Comparison of ENCODE assay signal across 33 cellular contexts in the genomic region with DNA sequence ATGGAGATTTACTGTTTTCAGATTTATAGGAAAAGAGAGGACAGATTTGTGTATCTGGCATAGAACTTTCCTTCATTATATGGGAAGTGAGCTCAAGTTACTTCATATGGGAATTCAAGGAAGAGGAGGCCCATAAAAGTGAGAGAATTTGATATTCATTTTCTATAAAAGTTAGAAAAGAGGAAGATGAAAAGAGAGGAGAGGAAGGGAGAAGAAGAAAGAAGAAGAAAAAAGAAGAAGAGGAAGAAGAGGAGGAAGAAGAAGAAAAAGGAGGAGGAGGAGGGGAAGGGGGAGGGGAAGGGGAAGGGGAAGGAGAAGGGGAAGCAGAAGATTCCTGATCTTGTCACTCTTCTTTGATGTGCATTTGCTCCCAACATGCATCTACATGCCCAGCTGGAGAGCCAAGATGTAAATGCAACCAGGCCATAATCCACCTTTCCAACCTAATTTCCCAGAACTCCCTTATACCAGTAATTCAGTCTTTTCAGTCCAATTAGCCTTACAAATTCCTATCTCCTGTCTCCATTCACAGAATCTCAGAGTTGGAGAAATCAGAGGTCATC. TPM values are rescaled to one million over a fixed set of nuclear protein-coding genes. Genes with fewer than 3 reads are reported as not detected.
"Had no signal": no experiment of that assay in that cellular context is flagged by ENCODE, and none has a peak within 500 bp of the region (broad histone marks: within the 10 kb centered on the region; RNA-seq: fewer than 3 reads in every experiment).

No MANE protein-coding gene starts in this region.

- DNase-seq: activated CD4-positive, alpha-beta T cell treated with anti-CD3 and anti-CD28 coated beads, Interleukin-2, amount 10 ng/mL, durations not matched to agents 7 days and 5 days; activated CD4-positive, alpha-beta T cell treated with anti-CD3 and anti-CD28 coated beads, Interleukin-2, amount 50 U/mL, for 48 hours; activated CD4-positive, CD25-positive, alpha-beta regulatory T cell; activated CD8-positive, alpha-beta T cell treated with anti-CD3 and anti-CD28 coated beads, Interleukin-2, amount 10 ng/mL, durations not matched to agents 7 days and 5 days; activated gamma-delta T cell; activated naive CD4-positive, alpha-beta T cell treated with Interleukin-2 at 50 U/mL for 16 hours; activated naive CD8-positive, alpha-beta T cell treated with anti-CD3 and anti-CD28 coated beads, Interleukin-2, amount 10 ng/mL, durations not matched to agents 7 days and 5 days; activated T-cell treated with anti-CD3 and anti-CD28 coated beads, Interleukin-2, amount 50 U/mL, for 24 hours; adrenal gland; body of pancreas; NCI-H1048; NCI-H1105 treated with DMSO at 0.1 percent for 48 hours; NCI-H1436; NCI-H1694; NCI-H1930; NCI-H2081 treated with DMSO at 0.1 percent for 48 hours; NCI-H226; NCI-H446 treated with DMSO at 0.1 percent for 48 hours; NCI-H524 treated with DMSO at 0.1 percent for 48 hours; PC-3; Peyer's patch; RPMI8226; SHP77 treated with DMSO at 0.1 percent for 48 hours; SW 1271; T-helper 1 cell; T-helper 2 cell; T-helper 9 cell; WERI-Rb-1 had no signal

- H3K9me3 ChIP-seq: adrenal gland, body of pancreas, breast epithelium, Peyer's patch had no signal

- H3K9me3 Mint-ChIP-seq: activated CD4-positive, alpha-beta T cell treated with anti-CD3 and anti-CD28 coated beads, Interleukin-2, amount 10 ng/mL, durations not matched to agents 7 days and 5 days; activated naive CD4-positive, alpha-beta T cell treated with anti-CD3 and anti-CD28 coated beads, Interleukin-2, amount 50 U/mL, for 24 hours; activated T-cell treated with anti-CD3 and anti-CD28 coated beads, Interleukin-2, amount 50 U/mL, for 24 hours; activated T-helper 2 cell treated with anti-CD3 and anti-CD28 coated beads, Interferon-gamma antibody, Interleukin-2, Interleukin-4, amounts not matched to agents 10 μg/mL and 5 μg/mL and 100 μg/mL, durations not matched to agents 14 hours and 24 hours and 36 hours had no signal

- H3K27ac Mint-ChIP-seq: activated CD4-positive, alpha-beta T cell treated with anti-CD3 and anti-CD28 coated beads, Interleukin-2, amount 10 ng/mL, durations not matched to agents 7 days and 5 days; activated CD8-positive, alpha-beta T cell treated with anti-CD3 and anti-CD28 coated beads, Interleukin-2, amount 10 ng/mL, durations not matched to agents 7 days and 5 days; activated naive CD4-positive, alpha-beta T cell treated with anti-CD3 and anti-CD28 coated beads, Interleukin-2, amount 50 U/mL, for 24 hours; activated naive CD8-positive, alpha-beta T cell treated with anti-CD3 and anti-CD28 coated beads, Interleukin-2, amount 10 ng/mL, durations not matched to agents 7 days and 5 days; activated T-cell treated with anti-CD3 and anti-CD28 coated beads, Interleukin-2, amount 50 U/mL, for 24 hours; activated T-helper 2 cell treated with anti-CD3 and anti-CD28 coated beads, Interferon-gamma antibody, Interleukin-2, Interleukin-4, amounts not matched to agents 10 μg/mL and 5 μg/mL and 100 μg/mL, durations not matched to agents 14 hours and 24 hours and 36 hours had no signal

- ATAC-seq: activated CD8-positive, alpha-beta T cell treated with anti-CD3 and anti-CD28 coated beads, Interleukin-2, amount 10 ng/mL, durations not matched to agents 7 days and 5 days; body of pancreas; PC-3 had no signal

- FAIRE-seq: astrocyte had no signal

- H3K4me1 Mint-ChIP-seq: activated CD4-positive, alpha-beta T cell treated with anti-CD3 and anti-CD28 coated beads, Interleukin-2, amount 10 ng/mL, durations not matched to agents 7 days and 5 days; activated naive CD4-positive, alpha-beta T cell treated with anti-CD3 and anti-CD28 coated beads, Interleukin-2, amount 50 U/mL, for 24 hours; activated naive CD8-positive, alpha-beta T cell treated with anti-CD3 and anti-CD28 coated beads, Interleukin-2, amount 10 ng/mL, durations not matched to agents 7 days and 5 days had no signal

- H3K4me3 ChIP-seq: adrenal gland, body of pancreas, breast epithelium, Peyer's patch had no signal

- H3K27ac ChIP-seq: adrenal gland, body of pancreas, breast epithelium, Peyer's patch, WERI-Rb-1 had no signal

- H3K4me1 ChIP-seq: adrenal gland, body of pancreas, breast epithelium, Peyer's patch had no signal

- H3K27me3 ChIP-seq: adrenal gland, body of pancreas, breast epithelium, Peyer's patch had no signal

- H3K36me3 ChIP-seq: adrenal gland, breast epithelium, Peyer's patch, WERI-Rb-1 had no signal

- H3K4me3 Mint-ChIP-seq: activated CD4-positive, alpha-beta T cell treated with anti-CD3 and anti-CD28 coated beads, Interleukin-2, amount 10 ng/mL, durations not matched to agents 7 days and 5 days; activated CD8-positive, alpha-beta T cell treated with anti-CD3 and anti-CD28 coated beads, Interleukin-2, amount 10 ng/mL, durations not matched to agents 7 days and 5 days; activated naive CD4-positive, alpha-beta T cell treated with anti-CD3 and anti-CD28 coated beads, Interleukin-2, amount 50 U/mL, for 24 hours; activated naive CD8-positive, alpha-beta T cell treated with anti-CD3 and anti-CD28 coated beads, Interleukin-2, amount 10 ng/mL, durations not matched to agents 7 days and 5 days; activated T-cell treated with anti-CD3 and anti-CD28 coated beads, Interleukin-2, amount 50 U/mL, for 24 hours had no signal

- H3K36me3 Mint-ChIP-seq: activated naive CD4-positive, alpha-beta T cell treated with anti-CD3 and anti-CD28 coated beads, Interleukin-2, amount 50 U/mL, for 24 hours; activated naive CD8-positive, alpha-beta T cell treated with anti-CD3 and anti-CD28 coated beads, Interleukin-2, amount 10 ng/mL, durations not matched to agents 7 days and 5 days had no signal

- H3K27me3 Mint-ChIP-seq: activated naive CD4-positive, alpha-beta T cell treated with anti-CD3 and anti-CD28 coated beads, Interleukin-2, amount 50 U/mL, for 24 hours; activated T-cell treated with anti-CD3 and anti-CD28 coated beads, Interleukin-2, amount 50 U/mL, for 24 hours had no signal

RNA-seq across cellular contexts. Expression of a gene that starts 52.2 kb away (rescaled TPM):
- total RNA-seq: activated CD4-positive, alpha-beta T cell treated with anti-CD3 and anti-CD28 coated beads, Interleukin-2, amount 10 ng/mL, durations not matched to agents 7 days and 5 days; activated CD8-positive, alpha-beta T cell treated with anti-CD3 and anti-CD28 coated beads, Interleukin-2, amount 10 ng/mL, durations not matched to agents 7 days and 5 days; activated naive CD8-positive, alpha-beta T cell treated with anti-CD3 and anti-CD28 coated beads, Interleukin-2, amount 10 ng/mL, durations not matched to agents 7 days and 5 days; activated T-helper 2 cell treated with anti-CD3 and anti-CD28 coated beads, Interferon-gamma antibody, Interleukin-2, Interleukin-4, amounts not matched to agents 10 μg/mL and 5 μg/mL and 100 μg/mL, durations not matched to agents 14 hours and 24 hours and 36 hours; M059J; PC-3 had no signal
